In genomic region chr10:132329565-132330485, GRCh38 we compare ENCODE assay signal across 8 cellular contexts. TPM values are rescaled to one million over a fixed set of nuclear protein-coding genes. Genes with fewer than 3 reads are reported as not detected.
DNase-seq lines count a peak whose midpoint lies in the region; ATAC-seq, FAIRE-seq and TF ChIP-seq lines count a peak whose summit lies in the region.

No MANE protein-coding gene starts in this region.

- H3K27ac ChIP-seq in kidney (ENCODE audit: low read depth in 2 of 2, low read length in 2 of 2), result peak overlapping the region; percentile 14 to 40
- H3K27ac ChIP-seq in stomach, result peak overlapping the region in 4 of 5 donors; percentile 2 to 91 (median 87)

- H3K79me2 ChIP-seq in Loucy (ENCODE audit: insufficient read depth, low read length), result peaks cover 64% of the 10 kb centered on the region

- no peak overlapping the region for H2AFZ ChIP-seq in Loucy (ENCODE audit: low read length)

- DNase-seq in GF-D8 (lab: John Stamatoyannopoulos, UW) (peak; percentile 21), kidney (no peak), stomach (no peak), AG08396 (ENCODE audit: low spot score) (no peak), cerebellum (ENCODE audit: low spot score) (no peak)
- DNase-seq in activated effector memory CD4-positive, alpha-beta T cell treated with Interleukin-2 at 50 U/mL for 16 hours, result peak; percentile 18

- H3K4me1 ChIP-seq in Loucy (ENCODE audit: insufficient read depth, low read length, poor library complexity, severe bottlenecking) (peaks cover 49% of the 10 kb centered on the region), kidney (ENCODE audit: control insufficient read depth in 1 of 2, insufficient read depth in 1 of 2, low read depth in 1 of 2, low read length in 2 of 2) (peaks cover 0 to 11% of the 10 kb centered on the region in 2 donors), stomach (peaks cover 16 to 50% (median 36%) of the 10 kb centered on the region in 4 donors)

- TF ChIP-seq CTCF in Loucy (conservative IDR thresholded peaks at IDR 0.05; ENCODE audit: low read length) (no peak), kidney (IDR thresholded peaks at IDR 0.05; ENCODE audit: borderline replicate concordance, extremely low read depth, insufficient read depth) (no peak), stomach (IDR thresholded peaks at IDR 0.05) (no peak)

- no peak for TF ChIP-seq EP300 in stomach (IDR thresholded peaks at IDR 0.05)

- TF ChIP-seq POLR2A in stomach (IDR thresholded peaks at IDR 0.05), result no peak

- H3K9ac ChIP-seq in Loucy (ENCODE audit: low read depth, low read length, poor library complexity, severe bottlenecking) (peak overlapping the region; percentile 99), kidney (ENCODE audit: low read length in 2 of 2) (peak overlapping the region in 1 of 2 donors; percentile 60)

- peak overlapping the region; percentile 95 for H3K4me3 ChIP-seq in Loucy (ENCODE audit: low read length, poor library complexity, severe bottlenecking)
- H3K4me3 ChIP-seq in kidney (ENCODE audit: low read length in 2 of 2), result peak overlapping the region; percentile 28 to 35
- peak overlapping the region in 3 of 4 donors; percentile 62 to 97 (median 94) for H3K4me3 ChIP-seq in stomach

- no peak for FAIRE-seq in kidney (lab: Jason Lieb, UNC)

- H3K4me2 ChIP-seq in Loucy (ENCODE audit: low read depth, low read length, poor library complexity, severe bottlenecking), result peak overlapping the region; percentile 92

- H3K27me3 ChIP-seq in Loucy (ENCODE audit: insufficient read depth, low read length, poor library complexity, severe bottlenecking) (peaks cover 5% of the 10 kb centered on the region), stomach (no peaks in the 10 kb centered on the region)

- WGBS in stomach, 5 donors, result 60 to 74% (median 66%) methylated on average over 23 of the region's 23 CpGs

- H3F3A ChIP-seq in Loucy (ENCODE audit: low read depth), result no peaks in the 10 kb centered on the region

- H3K9me3 ChIP-seq in Loucy (ENCODE audit: insufficient read depth, low read depth, low read length), result no peaks in the 10 kb centered on the region
- no peaks in the 10 kb centered on the region for H3K9me3 ChIP-seq in kidney (ENCODE audit: control insufficient read depth in 1 of 2, low read length in 2 of 2)
- H3K9me3 ChIP-seq in stomach, result no peaks in the 10 kb centered on the region

- peaks cover 33% of the 10 kb centered on the region for H4K20me1 ChIP-seq in Loucy (ENCODE audit: insufficient read depth, low read length, poor library complexity, severe bottlenecking)

- H3K9me2 ChIP-seq in Loucy (replicated peaks; ENCODE audit: low read depth, low read length), result no peaks in the 10 kb centered on the region

- ATAC-seq in esophagus mucosa, result no peak

- intact Hi-C loops in kidney (cut with DNase I) (no loop called here), stomach (cut with DNase I; ENCODE audit: low total_unique reads) (no loop called here)

- H3K36me3 ChIP-seq in Loucy (ENCODE audit: insufficient read depth, low read length), result no peaks in the 10 kb centered on the region
- peaks cover 0 to 5% of the 10 kb centered on the region in 2 donors for H3K36me3 ChIP-seq in kidney (ENCODE audit: control insufficient read depth in 1 of 2, insufficient read depth in 2 of 2, low read length in 2 of 2)
- H3K36me3 ChIP-seq in stomach, result peaks cover 0 to 22% (median 4%) of the 10 kb centered on the region in 4 donors

RNA-seq across cellular contexts. Expression of gene LRRC27, which starts 2.2 kb away (rescaled TPM):
- total RNA-seq in kidney, result 14.6 TPM
- 14.4 TPM for polyA plus RNA-seq in kidney (ENCODE audit: insufficient read depth, low read depth, low replicate concordance)
- 10 to 100 TPM in 4 of 5 donors, 1 to 10 TPM in 1; 7.5 to 31.3 (median 15.1) TPM for total RNA-seq in stomach
- 1 to 10 TPM; 4.2 to 7.0 (median 6.9) TPM for polyA plus RNA-seq in stomach
- total RNA-seq in esophagus mucosa, result 3.9 TPM
- 16.6 TPM for total RNA-seq in cerebellum

RNA-seq across cellular contexts. Expression of gene STK32C, which starts 22.1 kb away (rescaled TPM):
- total RNA-seq in kidney (14.4 TPM), stomach (10 to 100 TPM in 2 of 5 donors, 1 to 10 TPM in 2, not detected in 1; 1.6 to 71.0 (median 12.7) TPM), esophagus mucosa (7.1 TPM), cerebellum (9.9 TPM)
- polyA plus RNA-seq in kidney (ENCODE audit: insufficient read depth, low read depth, low replicate concordance) (11.6 TPM), stomach (10 to 100 TPM in 1 of 3 donors, 1 to 10 TPM in 2; 7.8 to 10.4 (median 7.9) TPM)

Comparison
In these comparisons a context has a peak if more than half of its experiments do, and no peak if none do; other contexts are left out.
1. DNase-seq: peak in GF-D8 (single experiment) and activated effector memory CD4-positive, alpha-beta T cell treated with Interleukin-2 at 50 U/mL for 16 hours (single experiment); none in kidney (single experiment), stomach (single experiment), AG08396 (single experiment) and cerebellum (single experiment).
2. H3K4me3 ChIP-seq: peak in every context shown above with its lines; median percentile 95 in Loucy; 94 in stomach; 32 in kidney.